ENCODE assay signal across 27 cellular contexts in genomic region chr4:167989815-167990214, GRCh38.
DNase-seq lines count a peak whose midpoint lies in the region; ATAC-seq and TF ChIP-seq lines count a peak whose summit lies in the region.
"Had no signal": no experiment of that assay in that cellular context is flagged by ENCODE, and none has a peak within 500 bp of the region (broad histone marks: within the 10 kb centered on the region; RNA-seq: fewer than 3 reads in every experiment).

No MANE protein-coding gene starts in this region.

- H3K27ac ChIP-seq in foreskin keratinocyte (no peak overlapping the region), OCI-LY7 (ENCODE audit: low read depth, low read length, poor library complexity, severe bottlenecking) (no peak overlapping the region)
- H3K27ac ChIP-seq: BLaER1, brain microvascular endothelial cell, left lung, neural progenitor cell, thoracic aorta had no signal

- H3K9me2 ChIP-seq in Loucy (replicated peaks; ENCODE audit: low read depth, low read length) (no peaks in the 10 kb centered on the region), OCI-LY7 (ENCODE audit: insufficient read depth, low read length) (no peaks in the 10 kb centered on the region)

- H3K9me3 Mint-ChIP-seq in type B pancreatic cell = peaks cover 5% of the 10 kb centered on the region
- H3K9me3 Mint-ChIP-seq: neural progenitor cell had no signal

- H3K9ac ChIP-seq in Loucy (ENCODE audit: low read depth, low read length, poor library complexity, severe bottlenecking) (no peak overlapping the region), adipocyte (ENCODE audit: low read length) (no peak overlapping the region)
- H3K9ac ChIP-seq: BLaER1, neural progenitor cell had no signal

- H3K36me3 ChIP-seq in Loucy (ENCODE audit: insufficient read depth, low read length) (no peaks in the 10 kb centered on the region), adipocyte (ENCODE audit: control insufficient read depth, insufficient read depth, low read length, severe bottlenecking) (no peaks in the 10 kb centered on the region), OCI-LY7 (ENCODE audit: insufficient read depth, low read length) (no peaks in the 10 kb centered on the region)
- H3K36me3 ChIP-seq: BLaER1, brain microvascular endothelial cell, left lung, neural progenitor cell, thoracic aorta had no signal

- BruUV-seq in OCI-LY7 (replicated peaks; lab: Mats Ljungman, UMichigan) = no TSS peak

- TF ChIP-seq CTCF in Loucy (conservative IDR thresholded peaks at IDR 0.05; ENCODE audit: low read length) = 0 out of 2 replicates have a peak, but pooled peaks have one; percentile 16
- peak; percentile 51 for TF ChIP-seq CTCF in foreskin keratinocyte (conservative IDR thresholded peaks at IDR 0.05)
- no peak for TF ChIP-seq CTCF in type B pancreatic cell (conservative IDR thresholded peaks at IDR 0.05)
- no peak for TF ChIP-seq CTCF in OCI-LY7 (conservative IDR thresholded peaks at IDR 0.05; ENCODE audit: low read length)

- intact Hi-C loops in OCI-LY7 (cut with micrococcal nuclease; ENCODE audit: unreplicated experiment) = no loop called here

- CTCF ChIA-PET in OCI-LY7 (lab: Charles Lee; ENCODE audit: unreplicated experiment) = no interaction called here

- H3K79me2 ChIP-seq in Loucy (ENCODE audit: insufficient read depth, low read length) (no peaks in the 10 kb centered on the region), OCI-LY7 (ENCODE audit: insufficient read depth, low read depth, low read length) (no peaks in the 10 kb centered on the region)

- no peak overlapping the region for H3K27ac Mint-ChIP-seq in type B pancreatic cell
- H3K27ac Mint-ChIP-seq: activated CD4-positive, alpha-beta memory T cell treated with anti-CD3 and anti-CD28 coated beads for 36 hours; activated naive CD4-positive, alpha-beta T cell treated with anti-CD3 and anti-CD28 coated beads, Interleukin-2, amount 10 ng/mL, durations not matched to agents 7 days and 5 days; neural progenitor cell; stimulated activated naive CD8-positive, alpha-beta T cell treated with anti-CD3 and anti-CD28 coated beads, Interleukin-15, amount 100 ng/mL, for 72 hours had no signal

- H3K9me3 ChIP-seq in Loucy (ENCODE audit: insufficient read depth, low read depth, low read length) (no peaks in the 10 kb centered on the region), adipocyte (ENCODE audit: control insufficient read depth, low read length) (peaks cover 6% of the 10 kb centered on the region), OCI-LY7 (ENCODE audit: low read length) (no peaks in the 10 kb centered on the region)
- H3K9me3 ChIP-seq: BLaER1, thoracic aorta had no signal

- no peak overlapping the region for H3K4me3 Mint-ChIP-seq in type B pancreatic cell
- H3K4me3 Mint-ChIP-seq: activated CD4-positive, alpha-beta memory T cell treated with anti-CD3 and anti-CD28 coated beads for 36 hours; activated naive CD4-positive, alpha-beta T cell treated with anti-CD3 and anti-CD28 coated beads, Interleukin-2, amount 10 ng/mL, durations not matched to agents 7 days and 5 days; neural progenitor cell; stimulated activated naive CD8-positive, alpha-beta T cell treated with anti-CD3 and anti-CD28 coated beads, Interleukin-15, amount 100 ng/mL, for 72 hours had no signal

- H3K4me1 Mint-ChIP-seq in type B pancreatic cell (ENCODE audit: unreplicated experiment) = no peaks in the 10 kb centered on the region
- H3K4me1 Mint-ChIP-seq: activated naive CD4-positive, alpha-beta T cell treated with anti-CD3 and anti-CD28 coated beads, Interleukin-2, amount 10 ng/mL, durations not matched to agents 7 days and 5 days; neural progenitor cell; stimulated activated naive CD8-positive, alpha-beta T cell treated with anti-CD3 and anti-CD28 coated beads, Interleukin-15, amount 100 ng/mL, for 72 hours had no signal

- no peaks in the 10 kb centered on the region for H3K27me3 ChIP-seq in Loucy (ENCODE audit: insufficient read depth, low read length, poor library complexity, severe bottlenecking)
- no peaks in the 10 kb centered on the region for H3K27me3 ChIP-seq in adipocyte (replicated peaks; ENCODE audit: control insufficient read depth, insufficient read depth, low read length)
- no peaks in the 10 kb centered on the region for H3K27me3 ChIP-seq in foreskin keratinocyte
- H3K27me3 ChIP-seq: BLaER1, brain microvascular endothelial cell, left lung, neural progenitor cell had no signal

- H3F3A ChIP-seq in Loucy (ENCODE audit: low read depth) = no peaks in the 10 kb centered on the region

- no peaks in the 10 kb centered on the region for H3K27me3 Mint-ChIP-seq in type B pancreatic cell
- H3K27me3 Mint-ChIP-seq: activated CD4-positive, alpha-beta memory T cell treated with anti-CD3 and anti-CD28 coated beads for 36 hours; activated naive CD4-positive, alpha-beta T cell treated with anti-CD3 and anti-CD28 coated beads, Interleukin-2, amount 10 ng/mL, durations not matched to agents 7 days and 5 days; stimulated activated naive CD8-positive, alpha-beta T cell treated with anti-CD3 and anti-CD28 coated beads, Interleukin-15, amount 100 ng/mL, for 72 hours had no signal

- no peak for ATAC-seq in foreskin keratinocyte
- no peak for ATAC-seq in GM19351 (IDR thresholded peaks at IDR 0.05; ENCODE audit: unreplicated experiment)
- ATAC-seq: left lung; right cardiac atrium; Right ventricle myocardium inferior; stimulated activated naive CD8-positive, alpha-beta T cell treated with anti-CD3 and anti-CD28 coated beads, Interleukin-15, amount 100 ng/mL, for 72 hours had no signal

- no peaks in the 10 kb centered on the region for H3K36me3 Mint-ChIP-seq in type B pancreatic cell
- H3K36me3 Mint-ChIP-seq: activated CD4-positive, alpha-beta memory T cell treated with anti-CD3 and anti-CD28 coated beads for 36 hours; activated naive CD4-positive, alpha-beta T cell treated with anti-CD3 and anti-CD28 coated beads, Interleukin-2, amount 10 ng/mL, durations not matched to agents 7 days and 5 days; neural progenitor cell had no signal

- POLR2A ChIA-PET in OCI-LY7 (lab: Charles Lee) = no interaction called here

- H3K4me2 ChIP-seq in Loucy (ENCODE audit: low read depth, low read length, poor library complexity, severe bottlenecking) (no peak overlapping the region), OCI-LY7 (ENCODE audit: low read length) (no peak overlapping the region)
- H3K4me2 ChIP-seq: BLaER1, neural progenitor cell had no signal

- peak; percentile 31 for DNase-seq in ELR (ENCODE audit: low read depth)
- peak; percentile 1 for DNase-seq in adipocyte (ENCODE audit: low read depth)
- peak in 1 of 2 donors; percentile 13 for DNase-seq in foreskin keratinocyte
- DNase-seq in type B pancreatic cell (ENCODE audit: extremely low spot score, unreplicated experiment) = no peak
- DNase-seq in OCI-LY7 (ENCODE audit: low spot score) = no peak
- DNase-seq: activated CD4-positive, alpha-beta memory T cell treated with anti-CD3 and anti-CD28 coated beads for 36 hours; activated CD4-positive, alpha-beta T cell treated with anti-CD3 and anti-CD28 coated beads for 1 hour; activated naive CD4-positive, alpha-beta T cell treated with anti-CD3 and anti-CD28 coated beads, Interleukin-2, amount 10 ng/mL, durations not matched to agents 7 days and 5 days; amygdala; brain microvascular endothelial cell; HCEC 1CT; Kasumi-1; left lung; mesenchymal stem cell; NCI-H1105; NCI-H187; NCI-H510A; right cardiac atrium; stimulated activated CD8-positive, alpha-beta memory T cell treated with anti-CD3 and anti-CD28 coated beads, Interleukin-4, amount 100 ng/mL, for 48 hours; stimulated activated naive CD8-positive, alpha-beta T cell treated with anti-CD3 and anti-CD28 coated beads, Interleukin-15, amount 100 ng/mL, for 72 hours; T-helper 2 cell had no signal

- H2AFZ ChIP-seq in Loucy (ENCODE audit: low read length) (no peak overlapping the region), OCI-LY7 (ENCODE audit: low read length) (no peak overlapping the region)
- H2AFZ ChIP-seq: neural progenitor cell had no signal

- H3K4me3 ChIP-seq in Loucy (ENCODE audit: low read length, poor library complexity, severe bottlenecking) (no peak overlapping the region), adipocyte (ENCODE audit: low read length) (no peak overlapping the region), OCI-LY7 (ENCODE audit: low read depth, low read length, poor library complexity, severe bottlenecking) (no peak overlapping the region)
- H3K4me3 ChIP-seq: BLaER1, left lung, neural progenitor cell, thoracic aorta had no signal

- H3K4me1 ChIP-seq in Loucy (ENCODE audit: insufficient read depth, low read length, poor library complexity, severe bottlenecking) (no peaks in the 10 kb centered on the region), adipocyte (ENCODE audit: control insufficient read depth, insufficient read depth, low read length) (no peaks in the 10 kb centered on the region), foreskin keratinocyte (no peaks in the 10 kb centered on the region), OCI-LY7 (ENCODE audit: insufficient read depth, low read length, poor library complexity, severe bottlenecking) (no peaks in the 10 kb centered on the region)
- H3K4me1 ChIP-seq: BLaER1, left lung, neural progenitor cell had no signal

- H4K20me1 ChIP-seq in Loucy (ENCODE audit: insufficient read depth, low read length, poor library complexity, severe bottlenecking) = no peaks in the 10 kb centered on the region
- no peaks in the 10 kb centered on the region for H4K20me1 ChIP-seq in OCI-LY7 (ENCODE audit: insufficient read depth, low read length)
- H4K20me1 ChIP-seq: BLaER1 had no signal

Comparison
In these comparisons a context has a peak if more than half of its experiments do, and no peak if none do; other contexts are left out.
1. DNase-seq: peak in ELR (single experiment) and adipocyte (single experiment); none in type B pancreatic cell (single experiment) and OCI-LY7 (single experiment).
2. CTCF ChIP-seq: peak in Loucy (single experiment) and foreskin keratinocyte (single experiment); none in type B pancreatic cell (single experiment) and OCI-LY7 (single experiment).